In the genomic region with DNA sequence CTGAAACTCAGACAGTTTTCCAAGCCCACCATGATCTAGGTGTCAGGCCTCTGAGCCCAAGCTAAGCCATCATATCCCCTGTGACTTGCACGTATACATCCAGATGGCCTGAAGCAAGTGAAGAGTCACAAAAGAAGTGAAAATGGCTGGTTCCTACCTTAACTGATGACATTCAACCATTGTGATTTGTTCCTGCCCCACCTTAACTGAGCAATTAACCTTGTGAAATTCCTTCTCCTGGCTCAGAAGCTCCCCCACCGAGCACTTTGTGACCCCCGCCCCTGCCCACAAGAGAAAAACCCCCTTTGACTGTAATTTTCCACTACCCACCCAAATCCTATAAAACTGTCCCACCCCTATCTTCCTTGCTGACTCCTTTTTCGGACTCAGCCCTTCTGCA, we compare ENCODE assay signal across 9 cellular contexts. TPM values are rescaled to one million over a fixed set of nuclear protein-coding genes. Genes with fewer than 3 reads are reported as not detected.
DNase-seq lines count a peak whose midpoint lies in the region; FAIRE-seq and TF ChIP-seq lines count a peak whose summit lies in the region.
"Not testable (repeated sequence)": the region's sequence is repeated elsewhere in the genome, so short reads cannot be mapped to it uniquely, and the experiment has no call there.
"Had no signal": no experiment of that assay in that cellular context is flagged by ENCODE, and none has a peak within 500 bp of the region (broad histone marks: within the 10 kb centered on the region; RNA-seq: fewer than 3 reads in every experiment).

No MANE protein-coding gene starts in this region.

- not testable (repeated sequence) for H3K4me2 ChIP-seq in astrocyte (ENCODE audit: low read length)

- not testable (repeated sequence) for FAIRE-seq in astrocyte (lab: Jason Lieb, UNC)

- H3K9me3 ChIP-seq in HUES64 (ENCODE audit: insufficient read depth, low read depth, low read length) (peaks cover 18% of the 10 kb centered on the region), endodermal cell (ENCODE audit: control insufficient read depth, low read length) (peaks cover 27% of the 10 kb centered on the region)
- H3K9me3 ChIP-seq in astrocyte (ENCODE audit: insufficient read depth, low read depth, low read length); iPS-18a (ENCODE audit: control insufficient read depth, low read depth, low read length); mesodermal cell (ENCODE audit: control insufficient read depth, low read length): not testable (repeated sequence)

- H3K27ac ChIP-seq in HUES64 (ENCODE audit: low read depth, low read length), result peak overlapping the region; percentile 93
- H3K27ac ChIP-seq in astrocyte (ENCODE audit: low read depth, low read length), result not testable (repeated sequence)
- H3K27ac ChIP-seq in endodermal cell (ENCODE audit: low read depth, low read length), result peak overlapping the region; percentile 42
- H3K27ac ChIP-seq in iPS-18a (ENCODE audit: low read length), result peak overlapping the region; percentile 88
- H3K27ac ChIP-seq in mesodermal cell (ENCODE audit: low read depth, low read length, severe bottlenecking), result peak overlapping the region; percentile 7

- H3K4me3 ChIP-seq in H7 (ENCODE audit: insufficient read depth, low read depth, low read length) (peak overlapping the region; percentile 41; the same call in 1 of the 2 replicates), HUES64 (ENCODE audit: low read length) (0 out of 2 replicates have a peak overlapping the region, but pooled peaks have one; percentile 19), endodermal cell (ENCODE audit: low read length) (peak overlapping the region; percentile 92), iPS-18a (ENCODE audit: low read length) (peak overlapping the region; percentile 16)
- not testable (repeated sequence) for H3K4me3 ChIP-seq in astrocyte (ENCODE audit: insufficient read depth, low read depth, low read length); mesodermal cell (ENCODE audit: extremely low read depth, insufficient read depth, low read length, poor library complexity, severe bottlenecking)

- H3K27me3 Mint-ChIP-seq in astrocyte (ENCODE audit: low read depth, unreplicated experiment); endodermal cell (ENCODE audit: insufficient read depth): not testable (repeated sequence)

- H3K79me2 ChIP-seq in astrocyte (ENCODE audit: insufficient read depth, low read length), result not testable (repeated sequence)

- H3K9ac ChIP-seq in HUES64 (ENCODE audit: low read depth, low read length) (peak overlapping the region; percentile 71), endodermal cell (ENCODE audit: extremely low read depth, low read length, poor library complexity, severe bottlenecking) (peak overlapping the region; percentile 95), iPS-18a (ENCODE audit: low read length) (peak overlapping the region; percentile 48)
- not testable (repeated sequence) for H3K9ac ChIP-seq in astrocyte (ENCODE audit: low read length)

- not testable (repeated sequence) for H3K36me3 Mint-ChIP-seq in astrocyte (ENCODE audit: low read depth, unreplicated experiment)
- H3K36me3 Mint-ChIP-seq in endodermal cell (ENCODE audit: low read depth), result peaks cover 11% of the 10 kb centered on the region

- not testable (repeated sequence) for DNase-seq in H7; astrocyte (ENCODE audit: low read depth)
- DNase-seq in endodermal cell, result peak; percentile 76

- H3K27me3 ChIP-seq in H7 (ENCODE audit: control insufficient read depth, insufficient read depth, low read length); HUES64 (ENCODE audit: insufficient read depth, low read length); astrocyte (ENCODE audit: insufficient read depth, low read length); endodermal cell (ENCODE audit: control insufficient read depth, insufficient read depth, low read length, poor library complexity, severe bottlenecking); iPS-18a (ENCODE audit: control insufficient read depth, insufficient read depth, low read length): not testable (repeated sequence)

- H3K4me3 Mint-ChIP-seq in astrocyte (ENCODE audit: unreplicated experiment); endodermal cell: not testable (repeated sequence)

- H2AFZ ChIP-seq in astrocyte (ENCODE audit: low read depth, low read length), result not testable (repeated sequence)

- H3K4me1 Mint-ChIP-seq in astrocyte (ENCODE audit: low read depth, unreplicated experiment) (peaks cover 12% of the 10 kb centered on the region), endodermal cell (peaks cover 47% of the 10 kb centered on the region)

- 29% methylated on average over 4 of the region's 4 CpGs for WGBS in HUES64
- WGBS in endodermal cell (ENCODE audit: insufficient coverage in 1 of 2, insufficient read length in 1 of 2), 2 experiments, result 25 to 35% methylated on average over 2 to 4 of the region's 4 CpGs
- 38 to 67% methylated on average over 1 to 3 of the region's 4 CpGs for WGBS in mesodermal cell (ENCODE audit: insufficient coverage in 2 of 2), 2 experiments

- H3K4me1 ChIP-seq in HUES64 (ENCODE audit: insufficient read depth, low read length) (peaks cover 17% of the 10 kb centered on the region), iPS-18a (ENCODE audit: control insufficient read depth, low read depth, low read length) (peaks cover 18% of the 10 kb centered on the region), mesodermal cell (ENCODE audit: control insufficient read depth, insufficient read depth, low read length, poor library complexity, severe bottlenecking) (peaks cover 12% of the 10 kb centered on the region)
- not testable (repeated sequence) for H3K4me1 ChIP-seq in astrocyte (ENCODE audit: insufficient read depth, low read length); endodermal cell (ENCODE audit: control insufficient read depth, insufficient read depth, low read length)

- not testable (repeated sequence) for TF ChIP-seq CTCF in astrocyte (IDR thresholded peaks at IDR 0.05; ENCODE audit: insufficient read depth, low read depth, low read length); endodermal cell (conservative IDR thresholded peaks at IDR 0.05)

- not testable (repeated sequence) for H3K9me3 Mint-ChIP-seq in astrocyte (ENCODE audit: unreplicated experiment)
- peaks cover 13% of the 10 kb centered on the region for H3K9me3 Mint-ChIP-seq in endodermal cell

- H3K36me3 ChIP-seq in H7 (replicated peaks; ENCODE audit: control insufficient read depth, insufficient read depth, low read length); HUES64 (ENCODE audit: insufficient read depth, low read length); astrocyte (ENCODE audit: insufficient read depth, low read length); iPS-18a (ENCODE audit: control insufficient read depth, low read depth, low read length); mesodermal cell (ENCODE audit: control insufficient read depth, insufficient read depth, low read length): not testable (repeated sequence)
- H3K36me3 ChIP-seq in endodermal cell (ENCODE audit: control insufficient read depth, insufficient read depth, low read length), result peaks cover 27% of the 10 kb centered on the region

- peak overlapping the region; percentile 35 for H3K27ac Mint-ChIP-seq in astrocyte (ENCODE audit: unreplicated experiment)
- peak overlapping the region; percentile 95 for H3K27ac Mint-ChIP-seq in endodermal cell

- not testable (repeated sequence) for H4K20me1 ChIP-seq in astrocyte (ENCODE audit: insufficient read depth, low read length)

RNA-seq across cellular contexts. Expression of a gene that starts 12.3 kb away (rescaled TPM):
- 40.4 and 44.6 TPM in 2 replicates for total RNA-seq in H7 (2014; rRNA removed; shearing (Covaris generic))
- polyA plus RNA-seq in HUES64 (2013, experiment 1 of 2), result 39.7 TPM
- polyA plus RNA-seq in HUES64 (2013, experiment 2 of 2), result 40.6 TPM
- 89.4 and 113 TPM in 2 replicates for total RNA-seq in astrocyte
- 100 to 1,000 TPM; 122 to 148 TPM for total RNA-seq in endodermal cell
- 61.6 TPM for polyA plus RNA-seq in endodermal cell (2013, experiment 1 of 2)
- polyA plus RNA-seq in endodermal cell (2013, experiment 2 of 2), result 58.6 TPM
- polyA plus RNA-seq in mesodermal cell (2013, experiment 1 of 2), result 62.5 TPM
- 65.1 TPM for polyA plus RNA-seq in mesodermal cell (2013, experiment 2 of 2)

RNA-seq across cellular contexts. Expression of a gene that starts 40.3 kb away (rescaled TPM):
- total RNA-seq in H7 (2014; rRNA removed; shearing (Covaris generic)), result not detected in 2 replicates
- not detected for polyA plus RNA-seq in HUES64 (2013, experiment 1 of 2)
- not detected for polyA plus RNA-seq in HUES64 (2013, experiment 2 of 2)
- not detected in 2 replicates for total RNA-seq in astrocyte
- total RNA-seq in endodermal cell, result not detected
- not detected for polyA plus RNA-seq in endodermal cell (2013, experiment 1 of 2)
- not detected for polyA plus RNA-seq in endodermal cell (2013, experiment 2 of 2)
- not detected for polyA plus RNA-seq in mesodermal cell (2013, experiment 1 of 2)
- not detected for polyA plus RNA-seq in mesodermal cell (2013, experiment 2 of 2)
- total RNA-seq: CD4-positive, CD25-positive, alpha-beta regulatory T cell; CD8-positive, alpha-beta memory T cell; GM23248 had no signal
- polyA plus RNA-seq: CD8-positive, alpha-beta memory T cell had no signal
